In the genomic region with DNA sequence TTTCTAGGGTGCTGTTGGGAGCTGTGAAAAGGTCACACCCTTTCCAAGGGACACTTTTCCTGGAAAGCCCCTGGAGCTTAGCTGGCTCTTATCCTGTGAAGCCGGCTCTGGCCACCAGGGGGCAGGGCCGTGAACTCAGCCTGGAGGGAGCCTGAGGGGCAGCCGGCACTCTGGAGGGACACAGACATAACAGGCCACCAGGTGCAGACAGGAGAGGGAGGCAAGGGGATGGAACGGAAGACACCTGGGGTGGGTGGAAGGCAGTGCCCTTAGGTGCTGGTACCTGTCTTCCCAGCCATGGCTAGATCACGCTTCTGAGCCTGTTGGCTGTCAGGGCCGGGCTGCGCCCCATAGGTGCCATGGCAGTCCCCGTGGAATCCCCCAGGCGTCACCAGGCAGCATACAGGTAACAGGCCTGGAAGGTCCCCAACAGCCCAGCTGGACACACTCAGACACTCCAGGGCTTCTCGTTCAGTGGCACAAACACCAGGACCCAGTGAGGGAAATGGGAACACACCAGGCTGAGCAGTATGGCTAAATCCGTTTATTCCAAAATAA, we compare ENCODE assay signal across 12 cellular contexts. TPM values are rescaled to one million over a fixed set of nuclear protein-coding genes. Genes with fewer than 3 reads are reported as not detected.
"Had no signal": no experiment of that assay in that cellular context is flagged by ENCODE, and none has a peak within 500 bp of the region (broad histone marks: within the 10 kb centered on the region; RNA-seq: fewer than 3 reads in every experiment).

No MANE protein-coding gene starts in this region.

RNA-seq across cellular contexts. Expression of gene OR4F6, which starts 36.1 kb away (rescaled TPM):
- total RNA-seq: activated CD8-positive, alpha-beta T cell treated with anti-CD3 and anti-CD28 coated beads for 36 hours; activated naive CD8-positive, alpha-beta T cell treated with anti-CD3 and anti-CD28 coated beads, Interleukin-2, amount 10 ng/mL, durations not matched to agents 7 days and 5 days; activated T-helper 2 cell treated with anti-CD3 and anti-CD28 coated beads, Interferon-gamma antibody, Interleukin-2, Interleukin-4, amounts not matched to agents 10 μg/mL and 5 μg/mL and 100 μg/mL, durations not matched to agents 14 hours and 24 hours and 36 hours; cardiac septum; dermis microvascular lymphatic vessel endothelial cell; fibroblast of lung; lung microvascular endothelial cell; occipital lobe; spleen; thoracic aorta; ureter had no signal
- polyA plus RNA-seq: fibroblast of lung, keratinocyte, spleen had no signal

RNA-seq across cellular contexts. Expression of gene OR4F15, which starts 44.8 kb away (rescaled TPM):
- total RNA-seq: activated CD8-positive, alpha-beta T cell treated with anti-CD3 and anti-CD28 coated beads for 36 hours; activated naive CD8-positive, alpha-beta T cell treated with anti-CD3 and anti-CD28 coated beads, Interleukin-2, amount 10 ng/mL, durations not matched to agents 7 days and 5 days; activated T-helper 2 cell treated with anti-CD3 and anti-CD28 coated beads, Interferon-gamma antibody, Interleukin-2, Interleukin-4, amounts not matched to agents 10 μg/mL and 5 μg/mL and 100 μg/mL, durations not matched to agents 14 hours and 24 hours and 36 hours; cardiac septum; dermis microvascular lymphatic vessel endothelial cell; lung microvascular endothelial cell; occipital lobe; spleen; thoracic aorta; ureter had no signal
- polyA plus RNA-seq: fibroblast of lung, keratinocyte, spleen had no signal
